In genomic region chr19:35746087-35746462, GRCh38 we compare ENCODE assay signal across 8 cellular contexts. TPM values are rescaled to one million over a fixed set of nuclear protein-coding genes. Genes with fewer than 3 reads are reported as not detected.
DNase-seq lines count a peak whose midpoint lies in the region; ATAC-seq and TF ChIP-seq lines count a peak whose summit lies in the region.

No MANE protein-coding gene starts in this region.

- H3K4me1 Mint-ChIP-seq in naive thymus-derived CD4-positive, alpha-beta T cell: peaks cover 23 to 69% (median 53%) of the 10 kb centered on the region in 7 donors

- H2AFZ ChIP-seq in ACC112 (ENCODE audit: low read length, unreplicated experiment): peak overlapping the region; percentile 69

- peaks cover 0 to 2% (median 0%) of the 10 kb centered on the region in 5 donors for H3K27me3 Mint-ChIP-seq in naive thymus-derived CD4-positive, alpha-beta T cell

- H3K9me3 ChIP-seq in KOPT-K1 (ENCODE audit: insufficient read depth, low read length, poor library complexity, severe bottlenecking): no peaks in the 10 kb centered on the region
- no peaks in the 10 kb centered on the region for H3K9me3 ChIP-seq in naive thymus-derived CD4-positive, alpha-beta T cell (ENCODE audit: control insufficient read depth in 2 of 3, low read length in 3 of 3)

- H3K9me3 Mint-ChIP-seq in naive thymus-derived CD4-positive, alpha-beta T cell: peaks cover 0 to 2% (median 0%) of the 10 kb centered on the region in 11 donors

- DNase-seq in coronary artery (ENCODE audit: low spot score) (no peak), NCI-H446 treated with DMSO at 0.1 percent for 48 hours (lab: John Stamatoyannopoulos, UW) (no peak), AG20443 (ENCODE audit: low spot score) (no peak), midbrain (lab: John Stamatoyannopoulos, UW) (no peak)
- DNase-seq in naive thymus-derived CD4-positive, alpha-beta T cell: no peak
- DNase-seq in activated CD4-positive, CD25-positive, alpha-beta regulatory T cell treated with anti-CD3 and anti-CD28 coated beads, Interleukin-2, amount 50 U/mL, for 72 hours: no peak

- peaks cover 3 to 11% (median 5%) of the 10 kb centered on the region in 5 donors for H3K36me3 Mint-ChIP-seq in naive thymus-derived CD4-positive, alpha-beta T cell

- peak overlapping the region; percentile 96 to 100 (median 99) for H3K27ac Mint-ChIP-seq in naive thymus-derived CD4-positive, alpha-beta T cell

- H3K4me3 ChIP-seq in ACC112 (ENCODE audit: low read depth, low read length) (peak overlapping the region; percentile 100), coronary artery (peak overlapping the region; percentile 87)
- H3K4me3 ChIP-seq in naive thymus-derived CD4-positive, alpha-beta T cell (ENCODE audit: low read length): peak overlapping the region; percentile 99

- H3K36me3 ChIP-seq in ACC112 (ENCODE audit: insufficient read depth, low read length) (no peaks in the 10 kb centered on the region), KOPT-K1 (ENCODE audit: insufficient read depth, low read length) (no peaks in the 10 kb centered on the region)
- peaks cover 0 to 7% (median 0%) of the 10 kb centered on the region in 3 experiments for H3K36me3 ChIP-seq in naive thymus-derived CD4-positive, alpha-beta T cell (ENCODE audit: control insufficient read depth in 2 of 3, insufficient read depth in 3 of 3, low read length in 3 of 3)

- POLR2A ChIA-PET in naive thymus-derived CD4-positive, alpha-beta T cell (lab: Charles Lee): interaction anchor here (0.8 to 2.9 kb wide), 9 partner anchors 11 to 213 kb away, joined by 3 to 20 read pairs (median 4); partner anchors contain the start of genes HSPB6, KMT2B and PROSER3

- H3K4me3 Mint-ChIP-seq in naive thymus-derived CD4-positive, alpha-beta T cell: peak overlapping the region; percentile 87 to 100 (median 96)

- CTCF ChIA-PET in naive thymus-derived CD4-positive, alpha-beta T cell (lab: Charles Lee): no interaction called here

- peaks cover 10% of the 10 kb centered on the region for H3K4me1 ChIP-seq in ACC112 (ENCODE audit: control insufficient read depth, insufficient read depth, low read length, unreplicated experiment)
- H3K4me1 ChIP-seq in naive thymus-derived CD4-positive, alpha-beta T cell (ENCODE audit: control insufficient read depth in 2 of 2, insufficient read depth in 2 of 2, low read length in 2 of 2): peaks cover 39 to 40% of the 10 kb centered on the region in 2 donors

- no peak for ATAC-seq in naive thymus-derived CD4-positive, alpha-beta T cell

- intact Hi-C loops in naive thymus-derived CD4-positive, alpha-beta T cell (cut with micrococcal nuclease): loop anchor here (5.0 to 10.0 kb wide), 2 partner anchors 469 to 1069 kb away; partner anchors contain the start of genes SCGB2B2 (in 1 of the 2), ZNF146 (in 1 of the 2), ZNF302 (in 1 of the 2) and ZNF565 (in 1 of the 2)

- no peaks in the 10 kb centered on the region for H3K27me3 ChIP-seq in ACC112 (ENCODE audit: insufficient read depth, low read length)
- H3K27me3 ChIP-seq in naive thymus-derived CD4-positive, alpha-beta T cell (ENCODE audit: control insufficient read depth in 2 of 2, insufficient read depth in 2 of 2, low read length in 2 of 2): no peaks in the 10 kb centered on the region

- H3K27ac ChIP-seq in ACC112 (ENCODE audit: low read depth, low read length) (peak overlapping the region; percentile 96; the same call in 1 of the 2 replicates), KOPT-K1 (ENCODE audit: low read depth, low read length, poor library complexity, severe bottlenecking) (peak overlapping the region; percentile 88), coronary artery (peak overlapping the region; percentile 84 to 100)
- peak overlapping the region; percentile 98 for H3K27ac ChIP-seq in naive thymus-derived CD4-positive, alpha-beta T cell (ENCODE audit: low read depth, low read length)

- TF ChIP-seq CTCF in coronary artery (IDR thresholded peaks at IDR 0.05): no peak

- H3K79me2 ChIP-seq in ACC112 (ENCODE audit: control insufficient read depth, insufficient read depth, low read length, unreplicated experiment): peaks cover 18% of the 10 kb centered on the region

RNA-seq across cellular contexts. Expression of gene PSENEN, which starts 0.6 kb away (rescaled TPM):
- 10 to 100 TPM; 20.4 to 50.9 (median 26.3) TPM for total RNA-seq in naive thymus-derived CD4-positive, alpha-beta T cell
- polyA plus RNA-seq in naive thymus-derived CD4-positive, alpha-beta T cell: 10 to 100 TPM; 49.0 to 79.1 TPM

RNA-seq across cellular contexts. Expression of gene U2AF1L4, which starts 0.9 kb away (rescaled TPM):
- 10 to 100 TPM; 33.7 to 86.8 (median 68.6) TPM for total RNA-seq in naive thymus-derived CD4-positive, alpha-beta T cell
- 10 to 100 TPM; 75.7 to 89.7 TPM for polyA plus RNA-seq in naive thymus-derived CD4-positive, alpha-beta T cell

RNA-seq across cellular contexts. Expression of gene LIN37, which starts 2.3 kb away (rescaled TPM):
- total RNA-seq in naive thymus-derived CD4-positive, alpha-beta T cell: 10 to 100 TPM in 4 of 5 experiments, 1 to 10 TPM in 1; 7.9 to 33.1 (median 18.9) TPM
- 10 to 100 TPM in 1 of 2 donors, 1 to 10 TPM in 1; 6.7 to 20.6 TPM for polyA plus RNA-seq in naive thymus-derived CD4-positive, alpha-beta T cell

RNA-seq across cellular contexts. Expression of gene IGFLR1, which starts 3.8 kb away (rescaled TPM):
- total RNA-seq in naive thymus-derived CD4-positive, alpha-beta T cell: 100 to 1,000 TPM in 2 of 5 experiments, 10 to 100 TPM in 3; 61.4 to 113 (median 62.8) TPM
- polyA plus RNA-seq in naive thymus-derived CD4-positive, alpha-beta T cell: 100 to 1,000 TPM in 1 of 2 donors, 10 to 100 TPM in 1; 99.5 to 107 TPM

RNA-seq across cellular contexts. Expression of gene HSPB6, which starts 10.8 kb away (rescaled TPM):
- under 1 TPM in 1 of 5 experiments, not detected in 4; 0.22 TPM for total RNA-seq in naive thymus-derived CD4-positive, alpha-beta T cell
- polyA plus RNA-seq in naive thymus-derived CD4-positive, alpha-beta T cell: not detected
